Comparison of ENCODE assay signal across 32 cellular contexts in genomic region chr12:123754041-123754757, GRCh38.
"Had no signal": no experiment of that assay in that cellular context is flagged by ENCODE, and none has a peak within 500 bp of the region (broad histone marks: within the 10 kb centered on the region; RNA-seq: fewer than 3 reads in every experiment).

No MANE protein-coding gene starts in this region.

- H3K27me3 Mint-ChIP-seq: activated CD4-positive, alpha-beta T cell treated with anti-CD3 and anti-CD28 coated beads, Interleukin-2, amount 10 ng/mL, durations not matched to agents 24 days and 14 days; activated CD8-positive, alpha-beta T cell treated with anti-CD3 and anti-CD28 coated beads for 36 hours; activated naive CD8-positive, alpha-beta T cell treated with anti-CD3 and anti-CD28 coated beads for 36 hours; activated T-helper 17 cell treated with anti-CD3 and anti-CD28 coated beads, Interleukin-2, amount 50 U/mL, for 72 hours; central memory CD8-positive, alpha-beta T cell had no signal

- H3K4me3 Mint-ChIP-seq: activated CD4-positive, alpha-beta T cell treated with anti-CD3 and anti-CD28 coated beads, Interleukin-2, amount 10 ng/mL, durations not matched to agents 24 days and 14 days; activated CD8-positive, alpha-beta T cell treated with anti-CD3 and anti-CD28 coated beads for 36 hours; activated naive CD8-positive, alpha-beta T cell treated with anti-CD3 and anti-CD28 coated beads for 36 hours; activated T-cell treated with anti-CD3 and anti-CD28 coated beads, Interleukin-2, amount 50 U/mL, for 72 hours; activated T-helper 17 cell treated with anti-CD3 and anti-CD28 coated beads, Interleukin-2, amount 50 U/mL, for 72 hours; central memory CD8-positive, alpha-beta T cell; T-helper 1 cell treated with Interleukin-12 subunit alpha and Interleukin-12 subunit beta and Interleukin-4 antibody, amounts not matched to agents 30 μg/mL and 1 μg/mL, for 36 hours; T-helper 2 cell treated with Interferon-gamma antibody and Interleukin-4, amounts not matched to agents 5 μg/mL and 100 μg/mL, for 36 hours had no signal

- DNase-seq: activated CD4-positive, alpha-beta T cell treated with anti-CD3 and anti-CD28 coated beads, Interleukin-2, amount 10 ng/mL, durations not matched to agents 24 days and 14 days; activated CD4-positive, alpha-beta T cell treated with anti-CD3 and anti-CD28 coated beads, Interleukin-2, amount 50 U/mL, for 4 hours; activated CD8-positive, alpha-beta memory T cell treated with anti-CD3 and anti-CD28 coated beads, Interleukin-2, amount 50 U/mL, for 4 hours; activated CD8-positive, alpha-beta T cell treated with anti-CD3 and anti-CD28 coated beads for 36 hours; activated effector memory CD4-positive, alpha-beta T cell treated with anti-CD3 and anti-CD28 coated beads, Interleukin-2, amount 50 U/mL, for 16 hours; activated naive CD4-positive, alpha-beta T cell; activated naive CD4-positive, alpha-beta T cell treated with anti-CD3 and anti-CD28 coated beads, Interleukin-2, amount 50 U/mL, for 16 hours; activated naive CD8-positive, alpha-beta T cell treated with anti-CD3 and anti-CD28 coated beads for 36 hours; activated T-cell treated with anti-CD3 and anti-CD28 coated beads for 4 hours; activated T-cell treated with anti-CD3 and anti-CD28 coated beads, Interleukin-2, amount 50 U/mL, for 72 hours; amniotic stem cell; aorta; NCI-H1048; NCI-H1105 treated with DMSO at 0.1 percent for 48 hours; NCI-H1436; NCI-H1694; NCI-H1930; NCI-H2081 treated with DMSO at 0.1 percent for 48 hours; NCI-H226; NCI-H446 treated with DMSO at 0.1 percent for 48 hours; NCI-H524; NCI-H69; NCI-H82; SHP77; SK-N-SH had no signal

- H3K9me3 ChIP-seq: SJSA1, SK-N-SH had no signal

- H3K27me3 ChIP-seq: cardiac muscle cell, SJSA1 had no signal

- H3K27ac ChIP-seq: cardiac muscle cell, SJSA1 had no signal

- ATAC-seq: activated CD8-positive, alpha-beta T cell treated with anti-CD3 and anti-CD28 coated beads for 36 hours; activated T-cell treated with anti-CD3 and anti-CD28 coated beads, Interleukin-2, amount 50 U/mL, for 72 hours; activated T-helper 17 cell treated with anti-CD3 and anti-CD28 coated beads, Interleukin-2, amount 50 U/mL, for 72 hours; K562 had no signal

- H3K4me1 ChIP-seq: SJSA1 had no signal

- H3K27ac Mint-ChIP-seq: activated CD4-positive, alpha-beta T cell treated with anti-CD3 and anti-CD28 coated beads, Interleukin-2, amount 10 ng/mL, durations not matched to agents 24 days and 14 days; activated CD8-positive, alpha-beta T cell treated with anti-CD3 and anti-CD28 coated beads for 36 hours; activated naive CD8-positive, alpha-beta T cell treated with anti-CD3 and anti-CD28 coated beads for 36 hours; activated T-cell treated with anti-CD3 and anti-CD28 coated beads, Interleukin-2, amount 50 U/mL, for 72 hours; activated T-helper 17 cell treated with anti-CD3 and anti-CD28 coated beads, Interleukin-2, amount 50 U/mL, for 72 hours; T-helper 1 cell treated with Interleukin-12 subunit alpha and Interleukin-12 subunit beta and Interleukin-4 antibody, amounts not matched to agents 30 μg/mL and 1 μg/mL, for 36 hours; T-helper 2 cell treated with Interferon-gamma antibody and Interleukin-4, amounts not matched to agents 5 μg/mL and 100 μg/mL, for 36 hours had no signal

- H3K4me3 ChIP-seq: cardiac muscle cell, K562, SJSA1 had no signal

- H3K9me3 Mint-ChIP-seq: activated CD4-positive, alpha-beta T cell treated with anti-CD3 and anti-CD28 coated beads, Interleukin-2, amount 10 ng/mL, durations not matched to agents 24 days and 14 days; activated CD8-positive, alpha-beta T cell treated with anti-CD3 and anti-CD28 coated beads for 36 hours; activated naive CD8-positive, alpha-beta T cell treated with anti-CD3 and anti-CD28 coated beads for 36 hours; activated T-cell treated with anti-CD3 and anti-CD28 coated beads, Interleukin-2, amount 50 U/mL, for 72 hours; activated T-helper 17 cell treated with anti-CD3 and anti-CD28 coated beads, Interleukin-2, amount 50 U/mL, for 72 hours; central memory CD8-positive, alpha-beta T cell; T-helper 1 cell treated with Interleukin-12 subunit alpha and Interleukin-12 subunit beta and Interleukin-4 antibody, amounts not matched to agents 30 μg/mL and 1 μg/mL, for 36 hours; T-helper 2 cell treated with Interferon-gamma antibody and Interleukin-4, amounts not matched to agents 5 μg/mL and 100 μg/mL, for 36 hours had no signal

- H3K9ac ChIP-seq: SK-N-SH had no signal

- H3K4me1 Mint-ChIP-seq: activated naive CD8-positive, alpha-beta T cell treated with anti-CD3 and anti-CD28 coated beads for 36 hours; activated T-helper 17 cell treated with anti-CD3 and anti-CD28 coated beads, Interleukin-2, amount 50 U/mL, for 72 hours; central memory CD8-positive, alpha-beta T cell had no signal

- H3K9me2 ChIP-seq: SK-N-SH had no signal

- H3K4me2 ChIP-seq: SK-N-SH had no signal
